In the genomic region with DNA sequence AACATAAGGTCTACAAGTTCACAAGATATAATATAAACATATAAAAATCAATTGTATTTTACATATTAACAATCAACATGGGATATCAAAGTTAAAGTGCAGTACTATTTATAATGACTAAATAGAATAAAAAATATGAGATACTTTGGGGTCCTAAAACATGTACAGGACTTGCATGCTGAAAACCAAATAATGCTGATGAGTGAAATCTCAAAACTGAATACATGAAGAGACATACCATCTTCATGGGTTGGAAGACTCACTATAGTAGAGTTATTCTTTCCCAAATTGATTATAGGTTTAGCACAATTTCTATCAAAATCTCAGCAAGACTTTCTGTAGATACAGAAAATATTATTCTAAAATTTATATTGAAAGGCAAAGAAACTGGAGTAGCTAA, we compare ENCODE assay signal across 33 cellular contexts.
"Had no signal": no experiment of that assay in that cellular context is flagged by ENCODE, and none has a peak within 500 bp of the region (broad histone marks: within the 10 kb centered on the region; RNA-seq: fewer than 3 reads in every experiment).

No MANE protein-coding gene starts in this region.

- H3K36me3 ChIP-seq: adrenal gland, ascending aorta, brain microvascular endothelial cell, breast epithelium, cardiac muscle cell had no signal

- ATAC-seq: activated naive CD4-positive, alpha-beta T cell treated with anti-CD3 and anti-CD28 coated beads, Interleukin-2, amount 50 U/mL, for 72 hours; activated naive CD8-positive, alpha-beta T cell treated with anti-CD3 and anti-CD28 coated beads, Interleukin-2, amount 50 U/mL, for 24 hours; activated T-cell treated with anti-CD3 and anti-CD28 coated beads, Interleukin-2, amount 50 U/mL, for 4 hours; activated T-cell treated with anti-CD3 and anti-CD28 coated beads, Interleukin-2, amount 50 U/mL, for 72 hours; activated T-helper 17 cell treated with anti-CD3 and anti-CD28 coated beads, Interleukin-2, amount 50 U/mL, for 72 hours; body of pancreas had no signal

- H3K4me3 ChIP-seq: adrenal gland, ascending aorta, body of pancreas, breast epithelium, cardiac muscle cell had no signal

- H3K27me3 ChIP-seq: adrenal gland, ascending aorta, body of pancreas, brain microvascular endothelial cell, breast epithelium, cardiac muscle cell had no signal

- H3K9me3 ChIP-seq: adrenal gland, body of pancreas had no signal

- FAIRE-seq: astrocyte, bronchial epithelial cell had no signal

- H3K27ac ChIP-seq: adrenal gland, ascending aorta, body of pancreas, brain microvascular endothelial cell, breast epithelium, cardiac muscle cell had no signal

- DNase-seq: activated effector memory CD4-positive, alpha-beta T cell treated with anti-CD3 and anti-CD28 coated beads, Interleukin-2, amount 50 U/mL, for 16 hours; activated effector memory CD4-positive, alpha-beta T cell treated with Interleukin-2 at 50 U/mL for 16 hours; activated gamma-delta T cell; activated gamma-delta T cell treated with Interleukin-2 at 50 U/mL for 16 hours; activated naive CD4-positive, alpha-beta T cell; activated naive CD4-positive, alpha-beta T cell treated with anti-CD3 and anti-CD28 coated beads for 36 hours; activated naive CD4-positive, alpha-beta T cell treated with anti-CD3 and anti-CD28 coated beads, Interleukin-2, amount 10 ng/mL, durations not matched to agents 7 days and 5 days; activated naive CD4-positive, alpha-beta T cell treated with anti-CD3 and anti-CD28 coated beads, Interleukin-2, amount 50 U/mL, for 16 hours; activated naive CD4-positive, alpha-beta T cell treated with Interleukin-2 at 50 U/mL for 16 hours; activated naive CD8-positive, alpha-beta T cell treated with anti-CD3 and anti-CD28 coated beads for 36 hours; activated naive CD8-positive, alpha-beta T cell treated with anti-CD3 and anti-CD28 coated beads, Interleukin-2, amount 10 ng/mL, durations not matched to agents 7 days and 5 days; activated naive CD8-positive, alpha-beta T cell treated with anti-CD3 and anti-CD28 coated beads, Interleukin-2, amount 50 U/mL, for 24 hours; activated T-cell treated with anti-CD3 and anti-CD28 coated beads, Interleukin-2, amount 50 U/mL, for 24 hours; activated T-cell treated with anti-CD3 and anti-CD28 coated beads, Interleukin-2, amount 50 U/mL, for 4 hours; activated T-cell treated with anti-CD3 and anti-CD28 coated beads, Interleukin-2, amount 50 U/mL, for 48 hours; activated T-cell treated with anti-CD3 and anti-CD28 coated beads, Interleukin-2, amount 50 U/mL, for 72 hours; adrenal gland; amniotic stem cell; amygdala; anterior cingulate cortex; aorta; body of pancreas; brain microvascular endothelial cell; caudate nucleus; central memory CD4-positive, alpha-beta T cell; cerebellar nuclear complex had no signal

- H3K4me1 ChIP-seq: adrenal gland, ascending aorta, body of pancreas, breast epithelium had no signal
